21 cellular contexts compared by ENCODE assay signal in genomic region chr7:158518915-158519640, GRCh38.
"Had no signal": no experiment of that assay in that cellular context is flagged by ENCODE, and none has a peak within 500 bp of the region (broad histone marks: within the 10 kb centered on the region; RNA-seq: fewer than 3 reads in every experiment).

No MANE protein-coding gene starts in this region.

- DNase-seq: dermis blood vessel endothelial cell; effector CD4-positive, alpha-beta T cell; effector memory CD4-positive, alpha-beta T cell; foreskin keratinocyte; heart left ventricle; hypothalamus; immature natural killer cell; islet precursor cell; left cardiac atrium; left lung; left ventricle myocardium superior; lower lobe of right lung; mesenchymal stem cell; mucosa of descending colon; naive B cell had no signal

- H3K27ac ChIP-seq: coronary artery, esophagus muscularis mucosa, foreskin keratinocyte, gastroesophageal sphincter, heart left ventricle, hepatocyte, left lung, lower lobe of right lung had no signal

- H3K4me3 Mint-ChIP-seq: immature natural killer cell, mesothelial cell of epicardium, naive B cell had no signal

- H2AFZ ChIP-seq: hepatocyte had no signal

- H3K36me3 Mint-ChIP-seq: immature natural killer cell had no signal

- H3K4me1 Mint-ChIP-seq: mesothelial cell of epicardium had no signal

- H3K9me3 Mint-ChIP-seq: immature natural killer cell had no signal

- H3K27ac Mint-ChIP-seq: immature natural killer cell, mesothelial cell of epicardium, naive B cell had no signal

- H3K4me3 ChIP-seq: coronary artery, dorsolateral prefrontal cortex, esophagus muscularis mucosa, gastroesophageal sphincter, heart left ventricle, hepatocyte, left lung, lower lobe of right lung, mucosa of descending colon had no signal

- H3K9me3 ChIP-seq: esophagus muscularis mucosa, gastroesophageal sphincter, heart left ventricle, left lung, lower lobe of right lung, mucosa of descending colon had no signal

- H3K79me2 ChIP-seq: hepatocyte had no signal

- H3K4me1 ChIP-seq: esophagus muscularis mucosa, foreskin keratinocyte, gastroesophageal sphincter, heart left ventricle, left lung, lower lobe of right lung had no signal

- ATAC-seq: foreskin keratinocyte, gastroesophageal sphincter, heart left ventricle, left cardiac atrium, left lung, left ventricle myocardium superior, lower lobe of right lung, mucosa of descending colon had no signal

- H3K36me3 ChIP-seq: esophagus muscularis mucosa, gastroesophageal sphincter, heart left ventricle, left lung, lower lobe of right lung had no signal

- H3K27me3 ChIP-seq: foreskin keratinocyte, hepatocyte had no signal

- H3K4me2 ChIP-seq: hepatocyte had no signal
